In genomic region chr17:2158011-2158410, GRCh38 we compare ENCODE assay signal across 1 cellular context.
TF ChIP-seq lines count a peak whose summit lies in the region.

No MANE protein-coding gene starts in this region.

TF ChIP-seq in HepG2, 621 proteins besides CTCF, POLR2A, EP300 and RAD21 (continued from another document and continues in another):
- TF ChIP-seq BCLAF1 (IDR thresholded peaks at IDR 0.05) (no peak), ZNF18 (CRISPR knock-in tag; IDR thresholded peaks at IDR 0.05; ENCODE audit: insufficient replicate concordance) (no peak), NFKBIZ (CRISPR knock-in tag; IDR thresholded peaks at IDR 0.05) (0 out of 2 replicates have a peak, but pooled peaks have one; percentile 35), TEAD3 (CRISPR knock-in tag; optimal IDR thresholded peaks at IDR 0.05; ENCODE audit: borderline replicate concordance) (peak; percentile 29), CEBPG (CRISPR knock-in tag; IDR thresholded peaks at IDR 0.05) (peak; percentile 99), ZNF704 (CRISPR knock-in tag; IDR thresholded peaks at IDR 0.05; ENCODE audit: borderline replicate concordance) (no peak), ZXDC (CRISPR knock-in tag; IDR thresholded peaks at IDR 0.05) (no peak), ZNF205 (CRISPR knock-in tag; IDR thresholded peaks at IDR 0.05) (no peak), REPIN1 (CRISPR knock-in tag; IDR thresholded peaks at IDR 0.05; ENCODE audit: borderline replicate concordance, low read depth) (no peak), HMG20A (CRISPR knock-in tag; IDR thresholded peaks at IDR 0.05; ENCODE audit: borderline replicate concordance) (peak; percentile 59), ZEB1 (IDR thresholded peaks at IDR 0.05; ENCODE audit: insufficient replicate concordance, low read depth) (no peak), ZNF292 (CRISPR knock-in tag; IDR thresholded peaks at IDR 0.05; ENCODE audit: borderline replicate concordance, low read depth) (no peak), ZNF749 (CRISPR knock-in tag; IDR thresholded peaks at IDR 0.05; ENCODE audit: borderline replicate concordance) (no peak), ZNF746 (CRISPR knock-in tag; IDR thresholded peaks at IDR 0.05) (no peak), MNT (IDR thresholded peaks at IDR 0.05) (no peak), ZHX2 (IDR thresholded peaks at IDR 0.05; ENCODE audit: low read depth) (no peak), ZHX2 (CRISPR knock-in tag; IDR thresholded peaks at IDR 0.05; ENCODE audit: borderline replicate concordance) (no peak), ZMAT5 (CRISPR knock-in tag; IDR thresholded peaks at IDR 0.05; ENCODE audit: borderline replicate concordance, low read depth) (no peak), PITX1 (CRISPR knock-in tag; IDR thresholded peaks at IDR 0.05) (no peak), AGO2 (optimal IDR thresholded peaks at IDR 0.05; ENCODE audit: low read depth, low read length) (no peak), ZBTB21 (CRISPR knock-in tag; IDR thresholded peaks at IDR 0.05) (no peak), PAWR (CRISPR knock-in tag; IDR thresholded peaks at IDR 0.05; ENCODE audit: borderline replicate concordance) (no peak), PREB (CRISPR knock-in tag; IDR thresholded peaks at IDR 0.05) (no peak), ZNF253 (CRISPR knock-in tag; IDR thresholded peaks at IDR 0.05; ENCODE audit: borderline replicate concordance) (no peak), ZNF878 (CRISPR knock-in tag; IDR thresholded peaks at IDR 0.05) (no peak), ZNF547 (CRISPR knock-in tag; IDR thresholded peaks at IDR 0.05) (no peak), MTA1 (CRISPR knock-in tag; IDR thresholded peaks at IDR 0.05; ENCODE audit: borderline replicate concordance) (no peak), CENPBD1 (CRISPR knock-in tag; IDR thresholded peaks at IDR 0.05; ENCODE audit: borderline replicate concordance, low read depth) (no peak), CHD4 (IDR thresholded peaks at IDR 0.05; ENCODE audit: borderline replicate concordance, low read length) (no peak), NFKB2 (CRISPR knock-in tag; IDR thresholded peaks at IDR 0.05; ENCODE audit: borderline replicate concordance) (no peak), ZNF274 (CRISPR knock-in tag; IDR thresholded peaks at IDR 0.05) (no peak), NCOA1 (CRISPR knock-in tag; IDR thresholded peaks at IDR 0.05) (no peak), ZNF609 (CRISPR knock-in tag; IDR thresholded peaks at IDR 0.05; ENCODE audit: borderline replicate concordance) (no peak), GABPB1 (CRISPR knock-in tag; IDR thresholded peaks at IDR 0.05) (no peak), ISL2 (CRISPR knock-in tag; IDR thresholded peaks at IDR 0.05) (no peak), HDAC6 (IDR thresholded peaks at IDR 0.05; ENCODE audit: low read depth, low read length) (no peak), CHCHD3 (CRISPR knock-in tag; IDR thresholded peaks at IDR 0.05) (no peak)
